6 cellular contexts compared by ENCODE assay signal in genomic region chr6:111248789-111249188, GRCh38.
"Had no signal": no experiment of that assay in that cellular context is flagged by ENCODE, and none has a peak within 500 bp of the region (broad histone marks: within the 10 kb centered on the region; RNA-seq: fewer than 3 reads in every experiment).

No MANE protein-coding gene starts in this region.

- H3K4me3 ChIP-seq: HAP-1 had no signal

- ATAC-seq: HCT116 had no signal

- H3K9me3 ChIP-seq: HAP-1 had no signal

- H3K36me3 ChIP-seq: HAP-1 had no signal

- DNase-seq: GOT3, H7, HFFc6, KBM-7 had no signal
